In genomic region chr1:92851729-92852128, GRCh38 we compare ENCODE assay signal across 21 cellular contexts. TPM values are rescaled to one million over a fixed set of nuclear protein-coding genes. Genes with fewer than 3 reads are reported as not detected.
DNase-seq lines count a peak whose midpoint lies in the region; ATAC-seq, FAIRE-seq and TF ChIP-seq lines count a peak whose summit lies in the region.
"Had no signal": no experiment of that assay in that cellular context is flagged by ENCODE, and none has a peak within 500 bp of the region (broad histone marks: within the 10 kb centered on the region; RNA-seq: fewer than 3 reads in every experiment).

No MANE protein-coding gene starts in this region.

- TF ChIP-seq EP300 in K562 (IDR thresholded peaks at IDR 0.05; ENCODE audit: low read length): no peak

- H3K9me3 ChIP-seq in K562 (replicated peaks; ENCODE audit: control insufficient read depth, insufficient read depth, low read depth, low read length) (no peaks in the 10 kb centered on the region), Caco-2 (no peaks in the 10 kb centered on the region), colonic mucosa (no peaks in the 10 kb centered on the region)
- H3K9me3 ChIP-seq: mucosa of descending colon, neutrophil, uterus had no signal

- H3K4me3 ChIP-seq in K562 (peak overlapping the region; percentile 7), Caco-2 (ENCODE audit: low read depth, low read length) (no peak overlapping the region), colonic mucosa (no peak overlapping the region)
- H3K4me3 ChIP-seq: mucosa of descending colon, uterus had no signal

- no peaks in the 10 kb centered on the region for H4K20me1 ChIP-seq in K562 (replicated peaks; ENCODE audit: control insufficient read depth, insufficient read depth, low read length)

- peak overlapping the region; percentile 68 for H2AFZ ChIP-seq in K562 (ENCODE audit: low read depth, low read length)

- peaks cover 20% of the 10 kb centered on the region for H3K4me1 Mint-ChIP-seq in activated naive CD8-positive, alpha-beta T cell (ENCODE audit: low read depth)
- peaks cover 10% of the 10 kb centered on the region for H3K4me1 Mint-ChIP-seq in activated naive CD8-positive, alpha-beta T cell treated with anti-CD3 and anti-CD28 coated beads for 36 hours
- peaks cover 6% of the 10 kb centered on the region for H3K4me1 Mint-ChIP-seq in Caco-2 (ENCODE audit: low read depth, unreplicated experiment)

- CTCF ChIA-PET in K562 (lab: Yijun Ruan, JAX; ENCODE audit: low intra/inter-chr PET ratio): no interaction called here
- CTCF ChIA-PET in Caco-2 (lab: Charles Lee): no interaction called here

- peak; percentile 58 for FAIRE-seq in K562 (lab: Jason Lieb, UNC)
- FAIRE-seq: endothelial cell of umbilical vein, HepG2 had no signal

- H3K36me3 ChIP-seq in K562 (ENCODE audit: control insufficient read depth, insufficient read depth, low read length) (no peaks in the 10 kb centered on the region), Caco-2 (ENCODE audit: control insufficient read depth, insufficient read depth, low read length) (no peaks in the 10 kb centered on the region), colonic mucosa (no peaks in the 10 kb centered on the region)
- H3K36me3 ChIP-seq: neutrophil, uterus had no signal

- TF ChIP-seq RAD21 in K562 (CRISPR knock-in tag; conservative IDR thresholded peaks at IDR 0.05 in 1 of 2, IDR thresholded peaks at IDR 0.05 in 1 of 2): no peak

- no peaks in the 10 kb centered on the region for H3K79me2 ChIP-seq in K562 (ENCODE audit: control insufficient read depth, insufficient read depth, low read length)

- H3K4me3 Mint-ChIP-seq in activated naive CD8-positive, alpha-beta T cell: peak overlapping the region; percentile 7
- H3K4me3 Mint-ChIP-seq in activated naive CD8-positive, alpha-beta T cell treated with anti-CD3 and anti-CD28 coated beads for 36 hours: no peak overlapping the region
- no peak overlapping the region for H3K4me3 Mint-ChIP-seq in Caco-2 (ENCODE audit: unreplicated experiment)
- H3K4me3 Mint-ChIP-seq: activated CD8-positive, alpha-beta memory T cell treated with anti-CD3 and anti-CD28 coated beads, Interleukin-2, amount 10 ng/mL, durations not matched to agents 7 days and 5 days had no signal

- peak overlapping the region; percentile 72 for H3K4me2 ChIP-seq in K562 (ENCODE audit: insufficient read depth, low read length)

- peaks cover 7% of the 10 kb centered on the region for H3K36me3 Mint-ChIP-seq in activated naive CD8-positive, alpha-beta T cell
- peaks cover 21% of the 10 kb centered on the region for H3K36me3 Mint-ChIP-seq in activated naive CD8-positive, alpha-beta T cell treated with anti-CD3 and anti-CD28 coated beads for 36 hours
- H3K36me3 Mint-ChIP-seq in Caco-2 (ENCODE audit: insufficient read depth, unreplicated experiment): no peaks in the 10 kb centered on the region

- ATAC-seq in K562: peak; percentile 50
- ATAC-seq: activated CD8-positive, alpha-beta memory T cell treated with anti-CD3 and anti-CD28 coated beads, Interleukin-2, amount 10 ng/mL, durations not matched to agents 7 days and 5 days; HepG2; left colon; mucosa of descending colon had no signal

- no peaks in the 10 kb centered on the region for H3K27me3 ChIP-seq in K562 (ENCODE audit: control insufficient read depth in 2 of 2, insufficient read depth in 2 of 2, low read length in 2 of 2)
- H3K27me3 ChIP-seq in Caco-2 (replicated peaks; ENCODE audit: control insufficient read depth, insufficient read depth, low read length): no peaks in the 10 kb centered on the region
- no peaks in the 10 kb centered on the region for H3K27me3 ChIP-seq in colonic mucosa
- H3K27me3 ChIP-seq: neutrophil, uterus had no signal

- H3K9ac ChIP-seq in K562 (ENCODE audit: insufficient read depth in 1 of 2, low read depth in 2 of 2, low read length in 2 of 2): no peak overlapping the region
- no peak overlapping the region for H3K9ac ChIP-seq in colonic mucosa (ENCODE audit: low read depth in 2 of 2, low read length in 2 of 2)

- H3K9me3 Mint-ChIP-seq in activated naive CD8-positive, alpha-beta T cell (ENCODE audit: low read depth): no peaks in the 10 kb centered on the region
- H3K9me3 Mint-ChIP-seq in activated naive CD8-positive, alpha-beta T cell treated with anti-CD3 and anti-CD28 coated beads for 36 hours: no peaks in the 10 kb centered on the region
- H3K9me3 Mint-ChIP-seq in Caco-2 (ENCODE audit: unreplicated experiment): no peaks in the 10 kb centered on the region

- no peaks in the 10 kb centered on the region for H3K9me1 ChIP-seq in K562 (ENCODE audit: control insufficient read depth, insufficient read depth, low read length)

- peak overlapping the region; percentile 82 for H3K27ac Mint-ChIP-seq in activated naive CD8-positive, alpha-beta T cell
- no peak overlapping the region for H3K27ac Mint-ChIP-seq in activated naive CD8-positive, alpha-beta T cell treated with anti-CD3 and anti-CD28 coated beads for 36 hours
- no peak overlapping the region for H3K27ac Mint-ChIP-seq in Caco-2 (ENCODE audit: unreplicated experiment)
- H3K27ac Mint-ChIP-seq: activated CD8-positive, alpha-beta memory T cell treated with anti-CD3 and anti-CD28 coated beads, Interleukin-2, amount 10 ng/mL, durations not matched to agents 7 days and 5 days had no signal

- POLR2A ChIA-PET in K562 (lab: Yijun Ruan, JAX) (interaction anchor here (0.6 to 3.2 kb wide), 7 partner anchors 8 to 880 kb away, joined by 3 to 16 read pairs (median 5); partner anchors contain the start of gene RPL5), Caco-2 (lab: Charles Lee) (no interaction called here)

- H3K4me1 ChIP-seq in K562 (replicated peaks in 1 of 2; ENCODE audit: control insufficient read depth in 2 of 2, insufficient read depth in 2 of 2, low read length in 2 of 2) (peaks cover 14 to 19% of the 10 kb centered on the region in 2 experiments; a peak in 4 of 5 replicates), Caco-2 (no peaks in the 10 kb centered on the region), colonic mucosa (no peaks in the 10 kb centered on the region)
- H3K4me1 ChIP-seq: uterus had no signal

- DNase-seq in activated naive CD8-positive, alpha-beta T cell treated with anti-CD3 and anti-CD28 coated beads for 36 hours: no peak
- DNase-seq in NCI-H2171 treated with DMSO at 0.1 percent for 48 hours (lab: John Stamatoyannopoulos, UW) (peak; percentile 64), K562 (ENCODE audit: extremely low read depth in 1 of 4, low spot score in 3 of 4) (peak in 1 of 4 experiments; percentile 38), Caco-2 (no peak), NOMO-1 treated with dmso at 0.1 percent for 144 hours (lab: John Stamatoyannopoulos, UW; ENCODE audit: unreplicated experiment) (no peak), activated gamma-delta T cell (lab: John Stamatoyannopoulos, UW) (no peak), colonic mucosa (no peak)
- DNase-seq: activated CD4-positive, CD25-positive, alpha-beta regulatory T cell treated with anti-CD3 and anti-CD28 coated beads, Interleukin-2, amount 50 U/mL, for 72 hours; activated CD8-positive, alpha-beta memory T cell treated with anti-CD3 and anti-CD28 coated beads, Interleukin-2, amount 10 ng/mL, durations not matched to agents 7 days and 5 days; activated effector memory CD4-positive, alpha-beta T cell treated with anti-CD3 and anti-CD28 coated beads, Interleukin-2, amount 50 U/mL, for 16 hours; cortex of kidney; foreskin melanocyte; left colon; mucosa of descending colon; retina; stimulated activated naive CD4-positive, alpha-beta T cell treated with Interleukin-2 at 50 U/mL for 16 hours; uterus had no signal

- BruUV-seq in K562 (replicated peaks; lab: Mats Ljungman, UMichigan): no TSS peak
- no TSS peak for BruUV-seq in Caco-2 (replicated peaks; lab: Mats Ljungman, UMichigan)

- no peak for TF ChIP-seq POLR2A in K562 (conservative IDR thresholded peaks at IDR 0.05)

- in situ Hi-C loops in K562 (cut with MboI): loop anchor here (5.0 to 25.0 kb wide), 3 partner anchors 141 to 1011 kb away; no protein-coding TSS in a partner anchor

- 4% methylated on average over 2 of the region's 2 CpGs for WGBS in K562 (ENCODE audit: insufficient coverage, low coverage, missing lambda C conversion rate)

- no peak overlapping the region for H3K27ac ChIP-seq in K562 (ENCODE audit: extremely low read depth, low read depth, low read length)
- H3K27ac ChIP-seq in colonic mucosa: no peak overlapping the region

- intact Hi-C loops in K562 (cut with micrococcal nuclease) (no loop called here), Caco-2 (cut with micrococcal nuclease; ENCODE audit: unreplicated experiment) (no loop called here), colonic mucosa (cut with DNase I) (no loop called here)

- TF ChIP-seq CTCF in K562 (IDR thresholded peaks at IDR 0.05 in 2 of 3, conservative IDR thresholded peaks at IDR 0.05 in 1 of 3; ENCODE audit: insufficient read depth in 2 of 3, low read depth in 1 of 3, low read length in 3 of 3) (no peak), Caco-2 (IDR thresholded peaks at IDR 0.05; ENCODE audit: insufficient read depth in 1 of 2, low read depth in 1 of 2, low read length in 1 of 2, severe bottlenecking in 1 of 2, unreplicated experiment in 1 of 2) (no peak), colonic mucosa (IDR thresholded peaks at IDR 0.05) (no peak)

- H3K27me3 Mint-ChIP-seq in activated naive CD8-positive, alpha-beta T cell: no peaks in the 10 kb centered on the region
- no peaks in the 10 kb centered on the region for H3K27me3 Mint-ChIP-seq in activated naive CD8-positive, alpha-beta T cell treated with anti-CD3 and anti-CD28 coated beads for 36 hours
- H3K27me3 Mint-ChIP-seq in Caco-2 (ENCODE audit: insufficient read depth, unreplicated experiment): no peaks in the 10 kb centered on the region
- H3K27me3 Mint-ChIP-seq: activated CD8-positive, alpha-beta memory T cell treated with anti-CD3 and anti-CD28 coated beads, Interleukin-2, amount 10 ng/mL, durations not matched to agents 7 days and 5 days had no signal

RNA-seq across cellular contexts. Expression of gene RPL5, which starts 19.9 kb away (rescaled TPM):
- 1,000 to 10,000 TPM; 1,677 to 1,713 TPM for total RNA-seq in activated naive CD8-positive, alpha-beta T cell treated with anti-CD3 and anti-CD28 coated beads for 36 hours
- 274 and 687 TPM in 2 replicates for total RNA-seq in K562 (2011; cell fraction: chromatin; rRNA removed; ENCODE audit: low replicate concordance)
- total RNA-seq in K562 (2011; cell fraction: nucleolus; rRNA removed): 312 and 315 TPM in 2 replicates
- 523 and 836 TPM in 2 replicates for total RNA-seq in K562 (2011; cell fraction: nucleoplasm; rRNA removed)
- 2,174 and 2,757 TPM in 2 replicates for total RNA-seq in K562 (2014; rRNA removed)
- total RNA-seq in K562 (2014; rRNA removed; fragmentation: Illumina TruSeq; extraction: Trizol): 2,454 and 2,710 TPM in 2 replicates
- total RNA-seq in K562 (2015; rRNA removed; fragmentation: Illumina TruSeq; extraction: Trizol): 2,022 and 2,169 TPM in 2 replicates
- total RNA-seq in K562 (2021): 1,467 and 1,545 TPM in 2 replicates
- 3,458 and 3,699 TPM in 2 replicates for polyA plus RNA-seq in K562 (2011; rRNA removed)
- 1,347 and 2,415 TPM in 2 replicates for polyA plus RNA-seq in K562 (2011; cell fraction: cytosol; rRNA removed)
- 535 and 1,090 TPM in 2 replicates for polyA plus RNA-seq in K562 (2011; cell fraction: nucleus; rRNA removed)
- 2,779 and 3,498 TPM in 2 replicates for polyA plus RNA-seq in K562 (2012)
- 1,939 and 2,002 TPM in 2 replicates for polyA plus RNA-seq in K562 (2014; fragmentation: Illumina TruSeq; extraction: Trizol)
- polyA plus RNA-seq in K562 (2014; fragmentation: Nextera tagmentation; extraction: Ambion mirVana): 1,000 to 10,000 TPM; 4,024 to 4,252 TPM
- 2,353 and 2,737 TPM in 2 replicates for polyA plus RNA-seq in K562 (2014; rRNA removed)
- 2,372 and 2,380 TPM in 2 replicates for polyA minus RNA-seq in K562 (2011; rRNA and poly(A)+ RNA removed)
- polyA minus RNA-seq in K562 (2011; cell fraction: cytosol; rRNA and poly(A)+ RNA removed): 721 and 764 TPM in 2 replicates
- polyA minus RNA-seq in K562 (2011; cell fraction: nucleus; rRNA and poly(A)+ RNA removed): 194 and 399 TPM in 2 replicates
- total RNA-seq in Caco-2 (2022): 1,118 and 1,177 TPM in 2 replicates
- total RNA-seq in colonic mucosa: 100 to 1,000 TPM; 749 to 786 TPM
